25 cellular contexts compared by ENCODE assay signal in the genomic region with DNA sequence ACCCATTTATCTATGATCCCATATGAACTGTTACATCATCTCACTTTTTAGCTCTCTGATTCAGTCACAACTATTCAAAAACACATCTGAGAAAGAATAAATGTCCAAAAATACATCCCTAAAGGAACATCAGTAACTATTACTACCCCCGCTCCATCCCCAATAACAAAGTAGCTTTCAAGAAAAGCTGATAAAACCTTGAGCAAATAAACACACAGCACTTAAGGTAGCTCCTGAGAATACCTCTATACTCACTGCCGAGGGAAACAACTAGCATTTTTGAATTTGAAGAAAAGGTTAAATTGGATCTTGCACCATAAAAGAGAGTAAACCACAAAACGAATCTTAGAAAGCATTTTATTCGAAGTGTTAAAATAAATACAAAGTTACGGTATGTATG.
"Had no signal": no experiment of that assay in that cellular context is flagged by ENCODE, and none has a peak within 500 bp of the region (broad histone marks: within the 10 kb centered on the region; RNA-seq: fewer than 3 reads in every experiment).

No MANE protein-coding gene starts in this region.

- H3K4me1 ChIP-seq: colonic mucosa, gastrocnemius medialis, left lung, lower lobe of right lung had no signal

- H3K36me3 ChIP-seq: colonic mucosa, esophagus squamous epithelium, gastrocnemius medialis, heart right ventricle, left lung, lower lobe of right lung had no signal

- H3K9me3 ChIP-seq: colonic mucosa, esophagus squamous epithelium, gastrocnemius medialis, heart right ventricle, left lung, lower lobe of right lung, mucosa of descending colon had no signal

- H3K27ac ChIP-seq: colonic mucosa, epithelial cell of prostate, esophagus squamous epithelium, gastrocnemius medialis, heart right ventricle, left lung, lower lobe of right lung had no signal

- ATAC-seq: effector memory CD8-positive, alpha-beta T cell; esophagus mucosa; gastrocnemius medialis; heart right ventricle; left cardiac atrium; left lung; left ventricle myocardium superior; lower lobe of right lung; mucosa of descending colon had no signal

- H3K27me3 ChIP-seq: colonic mucosa, gastrocnemius medialis had no signal

- H3K9me3 Mint-ChIP-seq: dendritic cell treated with granulocyte-macrophage colony-stimulating factor and Interleukin-4, amounts not matched to agents 40 ng/mL and 50 ng/mL, for 4 days; effector memory CD8-positive, alpha-beta T cell; endodermal cell had no signal

- DNase-seq: colonic mucosa; cortex of kidney; effector CD8-positive, alpha-beta T cell; effector memory CD8-positive, alpha-beta T cell; endodermal cell; erythroblast; esophagus squamous epithelium; foreskin fibroblast; foreskin melanocyte; gastrocnemius medialis; glutamatergic neuron; head of caudate nucleus; heart right ventricle; hippocampal formation; left cardiac atrium; left lung; left ventricle myocardium superior; lower lobe of right lung; mesenchymal stem cell; mucosa of descending colon; naive B cell had no signal

- H3K27ac Mint-ChIP-seq: dendritic cell treated with granulocyte-macrophage colony-stimulating factor and Interleukin-4, amounts not matched to agents 40 ng/mL and 50 ng/mL, for 4 days; effector memory CD8-positive, alpha-beta T cell; endodermal cell; mesothelial cell of epicardium had no signal

- H3K36me3 Mint-ChIP-seq: mesothelial cell of epicardium, naive B cell had no signal

- H3K4me3 ChIP-seq: colonic mucosa, esophagus squamous epithelium, gastrocnemius medialis, heart right ventricle, left lung, lower lobe of right lung, mucosa of descending colon had no signal
